In genomic region chr4:53688186-53688790, GRCh38 we compare ENCODE assay signal across 10 cellular contexts.
DNase-seq lines count a peak whose midpoint lies in the region; TF ChIP-seq lines count a peak whose summit lies in the region.
"Had no signal": no experiment of that assay in that cellular context is flagged by ENCODE, and none has a peak within 500 bp of the region (broad histone marks: within the 10 kb centered on the region; RNA-seq: fewer than 3 reads in every experiment).

No MANE protein-coding gene starts in this region.

- H3K79me2 ChIP-seq in MM.1S (ENCODE audit: low read length), result no peaks in the 10 kb centered on the region

- H3K27me3 Mint-ChIP-seq in chondrocyte (ENCODE audit: low read depth) (no peaks in the 10 kb centered on the region), type B pancreatic cell (peaks cover 22% of the 10 kb centered on the region)

- H3K27ac Mint-ChIP-seq in chondrocyte (ENCODE audit: unreplicated experiment), result peak overlapping the region; percentile 93
- no peak overlapping the region for H3K27ac Mint-ChIP-seq in type B pancreatic cell
- H3K27ac Mint-ChIP-seq: B cell had no signal

- no peaks in the 10 kb centered on the region for H4K20me1 ChIP-seq in MM.1S (ENCODE audit: insufficient read depth, low read length)

- H3K36me3 ChIP-seq in HEK293 (ENCODE audit: control insufficient read depth in 2 of 2, insufficient read depth in 1 of 2, low read length in 2 of 2) (no peaks in the 10 kb centered on the region), MM.1S (replicated peaks; ENCODE audit: insufficient read depth, low read length) (no peaks in the 10 kb centered on the region)

- POLR2A ChIA-PET in HEK293 (lab: Yijun Ruan, JAX), result no interaction called here

- H3K27ac ChIP-seq in HEK293 (ENCODE audit: extremely low read depth, low read depth, low read length) (no peak overlapping the region), MM.1S (ENCODE audit: low read length) (peak overlapping the region; percentile 38; the same call in 1 of the 2 replicates)

- no peak for TF ChIP-seq CTCF in HEK293 (tag by site-specific recombination; IDR thresholded peaks at IDR 0.05)
- no peak for TF ChIP-seq CTCF in MM.1S (IDR thresholded peaks at IDR 0.05; ENCODE audit: low read length)
- no peak for TF ChIP-seq CTCF in chondrocyte (IDR thresholded peaks at IDR 0.05)
- no peak for TF ChIP-seq CTCF in type B pancreatic cell (conservative IDR thresholded peaks at IDR 0.05)

- no peaks in the 10 kb centered on the region for H3K9me2 ChIP-seq in MM.1S (replicated peaks; ENCODE audit: insufficient read depth, low read length)

- no peak overlapping the region for H3K9ac ChIP-seq in MM.1S (ENCODE audit: low read length)

- H3K36me3 Mint-ChIP-seq in chondrocyte (ENCODE audit: low read depth) (no peaks in the 10 kb centered on the region), type B pancreatic cell (no peaks in the 10 kb centered on the region)

- H3K4me1 ChIP-seq in HEK293 (ENCODE audit: control insufficient read depth, insufficient read depth, low read length), result no peaks in the 10 kb centered on the region
- H3K4me1 ChIP-seq in MM.1S (ENCODE audit: low read length), result peaks cover 17% of the 10 kb centered on the region

- H3K9me3 ChIP-seq in HEK293 (ENCODE audit: control insufficient read depth, insufficient read depth, low read depth, low read length) (no peaks in the 10 kb centered on the region), MM.1S (replicated peaks; ENCODE audit: insufficient read depth, low read length) (no peaks in the 10 kb centered on the region)

- DNase-seq in NK-92 treated with Interleukin-12 subunit alpha and Interleukin-12 subunit beta, amount 100 ng/mL, for 24 hours (lab: John Stamatoyannopoulos, UW), result peak; percentile 1
- no peak for DNase-seq in NK-92 (lab: John Stamatoyannopoulos, UW; ENCODE audit: unreplicated experiment)
- DNase-seq in MM.1S, result peak; percentile 88
- no peak for DNase-seq in chondrocyte (ENCODE audit: low spot score)
- peak; percentile 8 to 29 (median 15) for DNase-seq in stimulated activated CD4-positive, alpha-beta T cell treated with anti-CD3 and anti-CD28 coated beads, TNF-alpha, amount 100 ng/mL, for 48 hours (ENCODE audit: low read depth in 3 of 3)
- DNase-seq in type B pancreatic cell (ENCODE audit: extremely low spot score, unreplicated experiment), result no peak
- no peak for DNase-seq in SKM-1 treated with dmso at 0.1 percent for 144 hours (lab: John Stamatoyannopoulos, UW; ENCODE audit: unreplicated experiment)

- peaks cover 8% of the 10 kb centered on the region for H3F3A ChIP-seq in MM.1S (ENCODE audit: insufficient read depth, low read length)

- CTCF ChIA-PET in HEK293 (lab: Yijun Ruan, JAX), result no interaction called here

- H3K4me2 ChIP-seq in MM.1S (ENCODE audit: low read depth, low read length), result peak overlapping the region; percentile 24; the same call in 1 of the 2 replicates

- H3K27me3 ChIP-seq in MM.1S (replicated peaks; ENCODE audit: insufficient read depth, low read length), result no peaks in the 10 kb centered on the region

- H3K9me3 Mint-ChIP-seq in chondrocyte (ENCODE audit: low read depth) (no peaks in the 10 kb centered on the region), type B pancreatic cell (no peaks in the 10 kb centered on the region)

- no peak overlapping the region for H3K4me3 Mint-ChIP-seq in chondrocyte (ENCODE audit: unreplicated experiment)
- H3K4me3 Mint-ChIP-seq in type B pancreatic cell, result no peak overlapping the region
- H3K4me3 Mint-ChIP-seq: B cell had no signal

- no peak overlapping the region for H2AFZ ChIP-seq in MM.1S (ENCODE audit: low read length)

- peaks cover 46% of the 10 kb centered on the region for H3K4me1 Mint-ChIP-seq in chondrocyte (ENCODE audit: low read depth)
- peaks cover 22% of the 10 kb centered on the region for H3K4me1 Mint-ChIP-seq in type B pancreatic cell (ENCODE audit: unreplicated experiment)
- H3K4me1 Mint-ChIP-seq: B cell had no signal

- H3K4me3 ChIP-seq in HEK293 (ENCODE audit: low read depth, low read length) (no peak overlapping the region), MM.1S (ENCODE audit: low read length) (no peak overlapping the region)
- H3K4me3 ChIP-seq: skin epidermis had no signal

TF ChIP-seq in HEK293, 187 proteins besides CTCF, POLR2A, EP300 and RAD21:
- TF ChIP-seq ZNF121 (tag by site-specific recombination; IDR thresholded peaks at IDR 0.05) (no peak), ZNF549 (tag by site-specific recombination; IDR thresholded peaks at IDR 0.05) (no peak), ZBTB49 (tag by site-specific recombination; IDR thresholded peaks at IDR 0.05; ENCODE audit: low read depth) (no peak), GLIS1 (tag by site-specific recombination; IDR thresholded peaks at IDR 0.05) (peak; percentile 70), ELK4 (IDR thresholded peaks at IDR 0.05; ENCODE audit: borderline replicate concordance, low read depth, low read length) (no peak), ZXDB (tag by site-specific recombination; IDR thresholded peaks at IDR 0.05) (no peak)

Comparison
In these comparisons a context has a peak if more than half of its experiments do, and no peak if none do; other contexts are left out.
1. DNase-seq: peak in NK-92 treated with Interleukin-12 subunit alpha and Interleukin-12 subunit beta, amount 100 ng/mL, for 24 hours (single experiment), MM.1S (single experiment) and stimulated activated CD4-positive, alpha-beta T cell treated with anti-CD3 and anti-CD28 coated beads, TNF-alpha, amount 100 ng/mL, for 48 hours (3 of 3); none in NK-92 (single experiment), chondrocyte (single experiment), type B pancreatic cell (single experiment) and SKM-1 treated with dmso at 0.1 percent for 144 hours (single experiment).